ENCODE assay signal across 8 cellular contexts in genomic region chr1:1777510-1777909, GRCh38. TPM values are rescaled to one million over a fixed set of nuclear protein-coding genes. Genes with fewer than 3 reads are reported as not detected.
A peak's percentile ranks its signal among the peaks of the same experiment; 100 is the strongest.
DNase-seq lines count a peak whose midpoint lies in the region; ATAC-seq lines count a peak whose summit lies in the region.

No MANE protein-coding gene starts in this region.

- no peak overlapping the region for H2AK5ac ChIP-seq in mesendoderm (ENCODE audit: low read length)

- peak overlapping the region; percentile 79 for H3K27ac ChIP-seq in cingulate gyrus (ENCODE audit: low read depth, low read length)
- H3K27ac ChIP-seq in mesendoderm (ENCODE audit: low read depth, low read length) = peak overlapping the region; percentile 81

- H3K36me3 ChIP-seq in MG63 (peaks cover 32% of the 10 kb centered on the region), mesendoderm (ENCODE audit: control insufficient read depth, insufficient read depth, low read length) (no peaks in the 10 kb centered on the region)

- WGBS in mesendoderm (ENCODE audit: extremely low coverage, insufficient coverage, low lambda C conversion rate) = no CpG with 5 or more reads among the region's 8 CpGs

- H2BK5ac ChIP-seq in mesendoderm (ENCODE audit: low read length) = no peak overlapping the region

- H3K79me2 ChIP-seq in mesendoderm (ENCODE audit: control insufficient read depth, insufficient read depth, low read length) = peaks cover 36% of the 10 kb centered on the region

- no peaks in the 10 kb centered on the region for H3K27me3 ChIP-seq in MG63
- H3K27me3 ChIP-seq in mesendoderm (ENCODE audit: insufficient read depth, low read length, poor library complexity) = no peaks in the 10 kb centered on the region

- peak overlapping the region; percentile 89 for H3K4ac ChIP-seq in mesendoderm (ENCODE audit: low read depth, low read length)

- H3K4me3 ChIP-seq in MG63 (peak overlapping the region; percentile 95), mesendoderm (ENCODE audit: low read length) (peak overlapping the region; percentile 77)

- peak overlapping the region; percentile 90 for H3K4me2 ChIP-seq in mesendoderm (ENCODE audit: low read length)

- peaks cover 8% of the 10 kb centered on the region for H3K79me1 ChIP-seq in mesendoderm (ENCODE audit: low read length)

- no peaks in the 10 kb centered on the region for H3K9me3 ChIP-seq in MG63

- no peaks in the 10 kb centered on the region for H3K4me1 ChIP-seq in mesendoderm (ENCODE audit: control insufficient read depth, low read depth, low read length)

- peak overlapping the region; percentile 48 for H3K23ac ChIP-seq in mesendoderm (ENCODE audit: low read length)

- H3K18ac ChIP-seq in mesendoderm (ENCODE audit: low read length) = peak overlapping the region; percentile 83

- H2BK120ac ChIP-seq in mesendoderm (ENCODE audit: low read depth, low read length) = peak overlapping the region; percentile 46

- DNase-seq in COLO829 (ENCODE audit: low spot score) (peak; percentile 4), MG63 (peak; percentile 56), mesendoderm (peak; percentile 57), NCI-H1694 treated with DMSO at 0.1 percent for 48 hours (lab: John Stamatoyannopoulos, UW) (no peak), NCI-H1105 (lab: John Stamatoyannopoulos, UW) (no peak), H4 (ENCODE audit: low spot score) (no peak)

- ATAC-seq in HG03565 (IDR thresholded peaks at IDR 0.05; ENCODE audit: unreplicated experiment) = no peak

- H2BK15ac ChIP-seq in mesendoderm (replicated peaks; ENCODE audit: low read depth) = no peak overlapping the region

- no peak overlapping the region for H4K5ac ChIP-seq in mesendoderm (ENCODE audit: low read length)

- peak overlapping the region; percentile 100 for H3K56ac ChIP-seq in mesendoderm (ENCODE audit: low read length)

- peak overlapping the region; percentile 97 for H3K9ac ChIP-seq in mesendoderm (ENCODE audit: low read length)

- H4K8ac ChIP-seq in mesendoderm (ENCODE audit: low read depth, low read length) = no peak overlapping the region

RNA-seq across cellular contexts. Expression of gene NADK, which starts 0.8 kb away (rescaled TPM):
- 37.8 and 61.4 TPM in 2 replicates for total RNA-seq in MG63 (2014; rRNA removed; shearing (Covaris generic); ENCODE audit: low replicate concordance)
- polyA plus RNA-seq in mesendoderm (2013, experiment 1 of 2) = 30.6 TPM
- polyA plus RNA-seq in mesendoderm (2013, experiment 2 of 2) = 32.5 TPM
- 27.4 and 36.7 TPM in 2 replicates for total RNA-seq in H4 (2014; rRNA removed; shearing (Covaris generic))

RNA-seq across cellular contexts. Expression of gene CDK11A, which starts 53.4 kb away (rescaled TPM):
- total RNA-seq in MG63 (2014; rRNA removed; shearing (Covaris generic); ENCODE audit: low replicate concordance) = 9.6 and 11.1 TPM in 2 replicates
- 23.7 TPM for polyA plus RNA-seq in mesendoderm (2013, experiment 1 of 2)
- polyA plus RNA-seq in mesendoderm (2013, experiment 2 of 2) = 25.4 TPM
- 3.8 and 7.0 TPM in 2 replicates for total RNA-seq in H4 (2014; rRNA removed; shearing (Covaris generic))

Comparison
In these comparisons a context has a peak if more than half of its experiments do, and no peak if none do; other contexts are left out.
1. DNase-seq: peak in COLO829 (single experiment), MG63 (single experiment) and mesendoderm (single experiment); none in NCI-H1694 treated with DMSO at 0.1 percent for 48 hours (single experiment), NCI-H1105 (single experiment) and H4 (single experiment).